10 cellular contexts compared by ENCODE assay signal in genomic region chr16:30350134-30350871, GRCh38. TPM values are rescaled to one million over a fixed set of nuclear protein-coding genes. Genes with fewer than 3 reads are reported as not detected.
DNase-seq lines count a peak whose midpoint lies in the region; ATAC-seq and TF ChIP-seq lines count a peak whose summit lies in the region.
"Had no signal": no experiment of that assay in that cellular context is flagged by ENCODE, and none has a peak within 500 bp of the region (broad histone marks: within the 10 kb centered on the region; RNA-seq: fewer than 3 reads in every experiment).

No MANE protein-coding gene starts in this region.

- DNase-seq in NK-92 treated with Interleukin-12 subunit alpha and Interleukin-12 subunit beta, amount 100 ng/mL, for 24 hours (lab: John Stamatoyannopoulos, UW): peak; percentile 63
- no peak for DNase-seq in NK-92 (lab: John Stamatoyannopoulos, UW; ENCODE audit: unreplicated experiment)
- peak; percentile 73 for DNase-seq in activated CD8-positive, alpha-beta T cell treated with anti-CD3 and anti-CD28 coated beads for 36 hours
- peak; percentile 86 for DNase-seq in renal cortical epithelial cell (ENCODE audit: low read depth)
- no peak for DNase-seq in CD14-positive monocyte (ENCODE audit: low spot score)
- DNase-seq in islet precursor cell: no peak
- no peak for DNase-seq in stimulated activated CD4-positive, alpha-beta T cell treated with anti-CD3 and anti-CD28 coated beads, Interleukin-2, amount 100 ng/mL, for 24 hours
- DNase-seq: NCI-H1694, testis had no signal

- no peaks in the 10 kb centered on the region for H3K27me3 Mint-ChIP-seq in activated CD8-positive, alpha-beta T cell treated with anti-CD3 and anti-CD28 coated beads for 36 hours
- H3K27me3 Mint-ChIP-seq in CD14-positive monocyte (ENCODE audit: low read depth in 3 of 3): no peaks in the 10 kb centered on the region

- peak overlapping the region; percentile 81 for H3K27ac Mint-ChIP-seq in activated CD8-positive, alpha-beta T cell treated with anti-CD3 and anti-CD28 coated beads for 36 hours
- H3K27ac Mint-ChIP-seq in CD14-positive monocyte: peak overlapping the region in 2 of 7 donors; percentile 70 to 83

- no peak for TF ChIP-seq CTCF in activated CD8-positive, alpha-beta T cell treated with anti-CD3 and anti-CD28 coated beads for 36 hours (IDR thresholded peaks at IDR 0.05)
- TF ChIP-seq CTCF in CD14-positive monocyte (IDR thresholded peaks at IDR 0.05): no peak

- no peaks in the 10 kb centered on the region for H3K9me3 Mint-ChIP-seq in activated CD8-positive, alpha-beta T cell treated with anti-CD3 and anti-CD28 coated beads for 36 hours
- no peaks in the 10 kb centered on the region for H3K9me3 Mint-ChIP-seq in CD14-positive monocyte

- peak; percentile 55 for ATAC-seq in HG02981 (IDR thresholded peaks at IDR 0.05; ENCODE audit: unreplicated experiment)
- ATAC-seq in activated CD8-positive, alpha-beta T cell treated with anti-CD3 and anti-CD28 coated beads for 36 hours: peak; percentile 62

- no peak overlapping the region for H3K4me3 Mint-ChIP-seq in activated CD8-positive, alpha-beta T cell treated with anti-CD3 and anti-CD28 coated beads for 36 hours
- no peak overlapping the region for H3K4me3 Mint-ChIP-seq in CD14-positive monocyte

- POLR2A ChIA-PET in activated CD8-positive, alpha-beta T cell treated with anti-CD3 and anti-CD28 coated beads for 36 hours (lab: Charles Lee): interaction anchor here (1.4 kb wide), 1 partner anchor 15 kb away, joined by 5 read pairs; no protein-coding TSS in a partner anchor

- CTCF ChIA-PET in activated CD8-positive, alpha-beta T cell treated with anti-CD3 and anti-CD28 coated beads for 36 hours (lab: Charles Lee): no interaction called here

- intact Hi-C loops in activated CD8-positive, alpha-beta T cell treated with anti-CD3 and anti-CD28 coated beads for 36 hours (cut with micrococcal nuclease): no loop called here
- intact Hi-C loops in CD14-positive monocyte (cut with micrococcal nuclease): loop anchor here in 1 of 2 donors (10.0 kb wide), 1 partner anchor 54 kb away; the partner anchor contains the start of gene ZNF771

- H3K36me3 Mint-ChIP-seq in activated CD8-positive, alpha-beta T cell treated with anti-CD3 and anti-CD28 coated beads for 36 hours (ENCODE audit: low read depth): peaks cover 41% of the 10 kb centered on the region
- H3K36me3 Mint-ChIP-seq in CD14-positive monocyte: peaks cover 43 to 47% of the 10 kb centered on the region in 2 donors

- H3K4me1 Mint-ChIP-seq in activated CD8-positive, alpha-beta T cell treated with anti-CD3 and anti-CD28 coated beads for 36 hours (ENCODE audit: low read depth): peaks cover 45% of the 10 kb centered on the region
- H3K4me1 Mint-ChIP-seq in CD14-positive monocyte: peaks cover 19% of the 10 kb centered on the region

RNA-seq across cellular contexts. Expression of gene CD2BP2, which starts 4.8 kb away (rescaled TPM):
- total RNA-seq in activated CD8-positive, alpha-beta T cell treated with anti-CD3 and anti-CD28 coated beads for 36 hours: 10 to 100 TPM; 43.8 to 44.5 TPM
- 36.0 and 40.6 TPM in 2 replicates for total RNA-seq in renal cortical epithelial cell
- 10 to 100 TPM; 31.0 to 31.8 TPM for polyA plus RNA-seq in CD14-positive monocyte

RNA-seq across cellular contexts. Expression of gene TBC1D10B, which starts 20.0 kb away (rescaled TPM):
- total RNA-seq in activated CD8-positive, alpha-beta T cell treated with anti-CD3 and anti-CD28 coated beads for 36 hours: 10 to 100 TPM; 39.7 to 41.3 TPM
- 26.9 and 46.8 TPM in 2 replicates for total RNA-seq in renal cortical epithelial cell
- polyA plus RNA-seq in CD14-positive monocyte: 10 to 100 TPM; 12.2 to 13.8 TPM

RNA-seq across cellular contexts. Expression of gene MYL11, which starts 24.3 kb away (rescaled TPM):
- total RNA-seq in activated CD8-positive, alpha-beta T cell treated with anti-CD3 and anti-CD28 coated beads for 36 hours: 1 to 10 TPM in 1 of 2 experiments, under 1 TPM in 1; 0.87 to 1.2 TPM
- total RNA-seq in renal cortical epithelial cell: not detected in 2 replicates
- polyA plus RNA-seq in CD14-positive monocyte: 1 to 10 TPM; 1.6 to 1.9 TPM

RNA-seq across cellular contexts. Expression of gene SEPTIN1, which starts 32.1 kb away (rescaled TPM):
- total RNA-seq in activated CD8-positive, alpha-beta T cell treated with anti-CD3 and anti-CD28 coated beads for 36 hours: 100 to 1,000 TPM; 163 to 169 TPM
- 0.25 TPM in 1 of 2 replicates, not detected in the other for total RNA-seq in renal cortical epithelial cell
- polyA plus RNA-seq in CD14-positive monocyte: under 1 TPM; 0.49 to 0.60 TPM

RNA-seq across cellular contexts. Expression of gene ZNF48, which starts 44.9 kb away (rescaled TPM):
- 10 to 100 TPM; 10.4 to 10.9 TPM for total RNA-seq in activated CD8-positive, alpha-beta T cell treated with anti-CD3 and anti-CD28 coated beads for 36 hours
- 12.7 and 13.8 TPM in 2 replicates for total RNA-seq in renal cortical epithelial cell
- 1 to 10 TPM in 1 of 2 donors, under 1 TPM in 1; 0.67 to 1.4 TPM for polyA plus RNA-seq in CD14-positive monocyte

Comparison
In these comparisons a context has a peak if more than half of its experiments do, and no peak if none do; other contexts are left out.
1. DNase-seq: peak in NK-92 treated with Interleukin-12 subunit alpha and Interleukin-12 subunit beta, amount 100 ng/mL, for 24 hours (single experiment), activated CD8-positive, alpha-beta T cell treated with anti-CD3 and anti-CD28 coated beads for 36 hours (single experiment) and renal cortical epithelial cell (single experiment); none in NK-92 (single experiment), CD14-positive monocyte (single experiment), islet precursor cell (single experiment) and stimulated activated CD4-positive, alpha-beta T cell treated with anti-CD3 and anti-CD28 coated beads, Interleukin-2, amount 100 ng/mL, for 24 hours (0 of 2).